24 cellular contexts compared by ENCODE assay signal in the genomic region with DNA sequence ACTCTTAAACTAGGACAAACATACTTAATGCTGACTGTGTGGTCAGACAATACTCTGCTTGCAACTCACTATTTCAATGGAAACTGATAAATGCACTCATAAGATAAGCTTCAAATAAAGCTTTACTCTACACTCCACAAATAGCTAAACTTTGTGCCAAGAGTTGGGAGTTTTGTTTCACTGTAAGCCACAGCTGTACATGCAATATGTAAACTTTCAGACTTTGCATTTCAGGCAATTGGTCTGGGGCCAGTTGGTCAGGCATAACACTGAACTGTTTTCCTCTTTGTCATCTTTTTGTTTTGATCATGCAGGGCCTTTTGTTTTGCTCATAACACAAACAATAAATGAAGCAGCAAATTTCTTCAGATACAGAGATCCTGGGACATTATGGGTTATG.
DNase-seq lines count a peak whose midpoint lies in the region; ATAC-seq, FAIRE-seq and TF ChIP-seq lines count a peak whose summit lies in the region.
"Had no signal": no experiment of that assay in that cellular context is flagged by ENCODE, and none has a peak within 500 bp of the region (broad histone marks: within the 10 kb centered on the region; RNA-seq: fewer than 3 reads in every experiment).

No MANE protein-coding gene starts in this region.

- peaks cover 10% of the 10 kb centered on the region for H3K9me3 Mint-ChIP-seq in nephron

- no peak overlapping the region for H3K9ac ChIP-seq in adipocyte (ENCODE audit: low read length)
- H3K9ac ChIP-seq: BLaER1 treated with 17β-estradiol and CSF1 and Interleukin-3, amounts not matched to agents 10 nM and 100 nM; GM23248 had no signal

- FAIRE-seq in endometrium (lab: Jason Lieb, UNC): peak; percentile 76
- FAIRE-seq: GM12878, HepG2 had no signal

- H3K4me1 ChIP-seq in adipocyte (ENCODE audit: control insufficient read depth, insufficient read depth, low read length): no peaks in the 10 kb centered on the region
- H3K4me1 ChIP-seq in A673 (ENCODE audit: insufficient read depth, low read length, poor library complexity, severe bottlenecking): no peaks in the 10 kb centered on the region

- DNase-seq in adipocyte (ENCODE audit: low read depth) (peak; percentile 9), fibroblast of the aortic adventitia (ENCODE audit: low read depth) (peak; percentile 21), A673 (ENCODE audit: low spot score) (no peak), iPS-NIHi11 (ENCODE audit: low spot score) (no peak)
- no peak for DNase-seq in stimulated activated naive CD8-positive, alpha-beta T cell treated with anti-CD3 and anti-CD28 coated beads, Interleukin-15, Interleukin-2, amounts not matched to agents 100 U/mL and 50 U/mL, for 24 hours
- DNase-seq in stimulated activated CD4-positive, alpha-beta T cell treated with anti-CD3 and anti-CD28 coated beads, Interleukin-2, amount 100 ng/mL, for 48 hours: no peak
- DNase-seq: 8988T; CD8-positive, alpha-beta T cell; COR-L47; DMS 273 treated with DMSO at 0.1 percent for 48 hours; DMS53; DND-41; EL; GM23248; H7; HFFc6 had no signal

- TF ChIP-seq CTCF in fibroblast of the aortic adventitia (IDR thresholded peaks at IDR 0.05; ENCODE audit: insufficient read depth, low read length) (no peak), nephron (IDR thresholded peaks at IDR 0.05; ENCODE audit: unreplicated experiment in 3 of 3) (no peak), A673 (conservative IDR thresholded peaks at IDR 0.05; ENCODE audit: low read depth, low read length) (no peak)

- BruUV-seq in A673 (replicated peaks; lab: Mats Ljungman, UMichigan): no TSS peak

- POLR2A ChIA-PET in A673 (lab: Charles Lee; ENCODE audit: low non-redundant PET): no interaction called here

- no peaks in the 10 kb centered on the region for H3K27me3 Mint-ChIP-seq in nephron (ENCODE audit: low read depth)
- H3K27me3 Mint-ChIP-seq: B cell, IgD-negative memory B cell had no signal

- H3K9me3 ChIP-seq in adipocyte (ENCODE audit: control insufficient read depth, low read length) (peaks cover 21% of the 10 kb centered on the region), A673 (ENCODE audit: low read depth, low read length, poor library complexity, severe bottlenecking) (peaks cover 10% of the 10 kb centered on the region)

- no peak overlapping the region for H3K27ac ChIP-seq in A673 (ENCODE audit: low read depth, low read length, poor library complexity, severe bottlenecking)
- H3K27ac ChIP-seq: BLaER1 treated with 17β-estradiol and CSF1 and Interleukin-3, amounts not matched to agents 10 nM and 100 nM; GM23248 had no signal

- H3K36me3 ChIP-seq in adipocyte (ENCODE audit: control insufficient read depth, insufficient read depth, low read length, severe bottlenecking) (no peaks in the 10 kb centered on the region), A673 (ENCODE audit: insufficient read depth, low read length, poor library complexity, severe bottlenecking) (no peaks in the 10 kb centered on the region)
- H3K36me3 ChIP-seq: BLaER1 treated with 17β-estradiol and CSF1 and Interleukin-3, amounts not matched to agents 10 nM and 100 nM had no signal

- H3K36me3 Mint-ChIP-seq in nephron (ENCODE audit: low read depth): no peaks in the 10 kb centered on the region
- H3K36me3 Mint-ChIP-seq: CD8-positive, alpha-beta T cell; IgD-negative memory B cell had no signal

- H3K4me1 Mint-ChIP-seq in nephron: peaks cover 22% of the 10 kb centered on the region
- H3K4me1 Mint-ChIP-seq: B cell, IgD-negative memory B cell had no signal

- no peaks in the 10 kb centered on the region for H3K27me3 ChIP-seq in adipocyte (replicated peaks; ENCODE audit: control insufficient read depth, insufficient read depth, low read length)
- no peaks in the 10 kb centered on the region for H3K27me3 ChIP-seq in A673 (replicated peaks; ENCODE audit: insufficient read depth, low read depth, low read length, poor library complexity)
- H3K27me3 ChIP-seq: BLaER1 treated with 17β-estradiol and CSF1 and Interleukin-3, amounts not matched to agents 10 nM and 100 nM had no signal

- intact Hi-C loops in A673 (cut with micrococcal nuclease; ENCODE audit: unreplicated experiment): no loop called here

- peak overlapping the region; percentile 37 to 71 (median 41) for H3K27ac Mint-ChIP-seq in nephron
- H3K27ac Mint-ChIP-seq: B cell; CD8-positive, alpha-beta T cell; HFFc6; IgD-negative memory B cell had no signal

- H3K4me3 Mint-ChIP-seq in nephron: no peak overlapping the region
- H3K4me3 Mint-ChIP-seq: B cell; CD8-positive, alpha-beta T cell; HFFc6; IgD-negative memory B cell had no signal

- CTCF ChIA-PET in A673 (lab: Charles Lee): no interaction called here

- no peak for ATAC-seq in stimulated activated naive CD8-positive, alpha-beta T cell treated with anti-CD3 and anti-CD28 coated beads, Interleukin-15, Interleukin-2, amounts not matched to agents 100 U/mL and 50 U/mL, for 24 hours
- ATAC-seq: CD8-positive, alpha-beta T cell; GM12878; HCT116; HepG2 had no signal

- H3K4me3 ChIP-seq in adipocyte (ENCODE audit: low read length) (no peak overlapping the region), fibroblast of the aortic adventitia (ENCODE audit: low read depth, low read length) (no peak overlapping the region), A673 (ENCODE audit: low read depth, low read length, poor library complexity, severe bottlenecking) (no peak overlapping the region)
- H3K4me3 ChIP-seq: BLaER1 treated with 17β-estradiol and CSF1 and Interleukin-3, amounts not matched to agents 10 nM and 100 nM; GM12878; GM23248 had no signal

Comparison
In these comparisons a context has a peak if more than half of its experiments do, and no peak if none do; other contexts are left out.
1. DNase-seq: peak in adipocyte (single experiment) and fibroblast of the aortic adventitia (single experiment); none in A673 (single experiment), iPS-NIHi11 (single experiment), stimulated activated naive CD8-positive, alpha-beta T cell treated with anti-CD3 and anti-CD28 coated beads, Interleukin-15, Interleukin-2, amounts not matched to agents 100 U/mL and 50 U/mL, for 24 hours (single experiment) and stimulated activated CD4-positive, alpha-beta T cell treated with anti-CD3 and anti-CD28 coated beads, Interleukin-2, amount 100 ng/mL, for 48 hours (0 of 2).